Comparison of ENCODE assay signal across 17 cellular contexts in genomic region chr4:123288309-123289025, GRCh38.
DNase-seq lines count a peak whose midpoint lies in the region; ATAC-seq and FAIRE-seq lines count a peak whose summit lies in the region.
"Had no signal": no experiment of that assay in that cellular context is flagged by ENCODE, and none has a peak within 500 bp of the region (broad histone marks: within the 10 kb centered on the region; RNA-seq: fewer than 3 reads in every experiment).

No MANE protein-coding gene starts in this region.

- peaks cover 6% of the 10 kb centered on the region for H3K4me1 Mint-ChIP-seq in stimulated activated effector memory CD8-positive, alpha-beta T cell treated with anti-CD3 and anti-CD28 coated beads, Interleukin-12 subunit alpha, Interleukin-12 subunit beta, amount 100 ng/mL, for 72 hours

- H3K4me3 Mint-ChIP-seq in stimulated activated effector memory CD8-positive, alpha-beta T cell treated with anti-CD3 and anti-CD28 coated beads, Interleukin-12 subunit alpha, Interleukin-12 subunit beta, amount 100 ng/mL, for 72 hours: no peak overlapping the region
- H3K4me3 Mint-ChIP-seq: B cell had no signal

- DNase-seq in GM19239 (ENCODE audit: insufficient read length, low spot score): no peak
- no peak for DNase-seq in stimulated activated effector memory CD8-positive, alpha-beta T cell treated with anti-CD3 and anti-CD28 coated beads, Interleukin-12 subunit alpha, Interleukin-12 subunit beta, amount 100 ng/mL, for 72 hours (ENCODE audit: low spot score in 2 of 2)
- no peak for DNase-seq in HT-29 (ENCODE audit: low spot score)
- no peak for DNase-seq in amygdala (lab: John Stamatoyannopoulos, UW)
- DNase-seq: activated CD4-positive, alpha-beta T cell treated with anti-CD3 and anti-CD28 coated beads, Interleukin-2, amount 50 U/mL, for 4 hours; activated T-cell treated with anti-CD3 and anti-CD28 coated beads, Interleukin-2, amount 50 U/mL, for 48 hours; esophagus squamous epithelium; head of caudate nucleus; NCI-H2029; NCI-H524; PC-3; substantia nigra had no signal

- FAIRE-seq in GM19239 (lab: Jason Lieb, UNC): peak; percentile 76

- peaks cover 22% of the 10 kb centered on the region for H3K9me3 Mint-ChIP-seq in stimulated activated effector memory CD8-positive, alpha-beta T cell treated with anti-CD3 and anti-CD28 coated beads, Interleukin-12 subunit alpha, Interleukin-12 subunit beta, amount 100 ng/mL, for 72 hours

- no peaks in the 10 kb centered on the region for H3K36me3 Mint-ChIP-seq in stimulated activated effector memory CD8-positive, alpha-beta T cell treated with anti-CD3 and anti-CD28 coated beads, Interleukin-12 subunit alpha, Interleukin-12 subunit beta, amount 100 ng/mL, for 72 hours

- ATAC-seq in GM21825 (IDR thresholded peaks at IDR 0.05; ENCODE audit: unreplicated experiment) (peak; percentile 80), HG03175 (IDR thresholded peaks at IDR 0.05; ENCODE audit: unreplicated experiment) (peak; percentile 85), GM19351 (IDR thresholded peaks at IDR 0.05; ENCODE audit: unreplicated experiment) (no peak)
- ATAC-seq in stimulated activated effector memory CD8-positive, alpha-beta T cell treated with anti-CD3 and anti-CD28 coated beads, Interleukin-12 subunit alpha, Interleukin-12 subunit beta, amount 100 ng/mL, for 72 hours: peak; percentile 21
- ATAC-seq: PC-3, SK-N-SH treated with all-trans-retinoic acid at 6 μM for 48 hours had no signal

- H3K27ac Mint-ChIP-seq in stimulated activated effector memory CD8-positive, alpha-beta T cell treated with anti-CD3 and anti-CD28 coated beads, Interleukin-12 subunit alpha, Interleukin-12 subunit beta, amount 100 ng/mL, for 72 hours: no peak overlapping the region
- H3K27ac Mint-ChIP-seq: B cell had no signal
